8 cellular contexts compared by ENCODE assay signal in the genomic region with DNA sequence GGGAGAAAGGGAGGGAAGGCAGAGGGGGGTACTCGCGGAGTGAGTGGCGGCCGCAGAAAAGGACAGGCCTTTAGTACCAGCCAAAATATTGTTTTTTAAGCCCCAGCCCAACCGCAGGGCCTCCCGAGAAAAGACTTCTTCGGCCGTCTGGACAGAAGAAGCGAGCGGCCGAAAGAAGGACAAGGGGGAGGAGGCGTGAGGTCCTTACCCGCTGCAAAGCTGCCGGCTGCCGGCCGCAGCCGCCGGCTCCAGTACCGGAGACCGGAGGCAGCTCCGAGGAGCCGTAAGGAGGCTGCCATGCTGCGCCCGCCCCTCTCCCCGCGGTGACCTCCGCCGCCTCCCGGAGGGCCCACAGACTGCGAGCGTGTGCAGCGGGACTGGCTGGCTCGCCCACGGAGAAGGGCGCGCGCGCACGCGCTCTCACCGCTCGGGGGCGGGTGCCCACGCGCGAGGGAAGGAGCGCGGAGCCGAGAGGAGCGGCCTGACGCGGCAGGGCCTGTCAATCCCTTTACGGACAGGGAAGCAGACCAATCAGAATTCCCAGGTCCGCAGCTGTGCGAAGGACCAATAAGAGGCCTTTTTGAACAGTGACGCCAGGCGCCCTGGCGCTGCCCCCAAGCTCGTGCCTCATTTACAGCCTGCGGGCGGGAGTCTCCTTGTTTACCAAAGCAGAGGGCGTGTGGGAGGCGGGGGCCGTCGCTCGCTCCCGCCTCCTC. TPM values are rescaled to one million over a fixed set of nuclear protein-coding genes. Genes with fewer than 3 reads are reported as not detected.
DNase-seq lines count a peak whose midpoint lies in the region; ATAC-seq, FAIRE-seq and TF ChIP-seq lines count a peak whose summit lies in the region.

A gene (minus strand): TSS at position 394 of the 716 bp plus-strand sequence. CDS start 95 bp downstream, at position 299.

- peaks cover 7% of the 10 kb centered on the region for H3K79me1 ChIP-seq in trophoblast cell (ENCODE audit: low read length)

- H3K14ac ChIP-seq in trophoblast cell (ENCODE audit: low read length): peak within 1 kb of the TSS; percentile 91

- no peaks in the 10 kb centered on the region for H3K36me3 ChIP-seq in adrenal gland (replicated peaks in 1 of 2)
- H3K36me3 ChIP-seq in trophoblast cell (ENCODE audit: control insufficient read depth in 1 of 2, insufficient read depth in 2 of 2, low read length in 2 of 2): peaks cover 0 to 2% of the 10 kb centered on the region in 2 experiments
- no peaks in the 10 kb centered on the region for H3K36me3 ChIP-seq in transverse colon

- H3K23ac ChIP-seq in trophoblast cell (ENCODE audit: low read length): no peak within 1 kb of the TSS

- H3K79me2 ChIP-seq in trophoblast cell (ENCODE audit: control insufficient read depth, insufficient read depth, low read length, poor library complexity): peaks cover 4% of the 10 kb centered on the region

- H4K91ac ChIP-seq in trophoblast cell (ENCODE audit: low read depth, low read length): peak within 1 kb of the TSS; percentile 80

- H3K9me3 ChIP-seq in adrenal gland (replicated peaks in 1 of 3): no peaks in the 10 kb centered on the region
- H3K9me3 ChIP-seq in trophoblast cell (ENCODE audit: insufficient read depth, low read depth, low read length): no peaks in the 10 kb centered on the region
- no peaks in the 10 kb centered on the region for H3K9me3 ChIP-seq in transverse colon

- no peak within 1 kb of the TSS for H2AK5ac ChIP-seq in trophoblast cell (ENCODE audit: low read length)

- H3K27ac ChIP-seq in adrenal gland (peak within 1 kb of the TSS; percentile 84 to 95 (median 87)), trophoblast cell (ENCODE audit: low read depth, low read length) (peak within 1 kb of the TSS; percentile 11), transverse colon (peak within 1 kb of the TSS; percentile 93 to 95 (median 94))

- H3K27me3 ChIP-seq in adrenal gland (no peaks in the 10 kb centered on the region), trophoblast cell (ENCODE audit: insufficient read depth, low read length) (no peaks in the 10 kb centered on the region), transverse colon (no peaks in the 10 kb centered on the region)

- peak within 1 kb of the TSS; percentile 84 for H3K18ac ChIP-seq in trophoblast cell (ENCODE audit: low read length)

- peaks cover 9 to 18% of the 10 kb centered on the region in 2 donors for H3K4me1 ChIP-seq in adrenal gland (replicated peaks in 1 of 2)
- peaks cover 0 to 2% of the 10 kb centered on the region in 2 experiments for H3K4me1 ChIP-seq in trophoblast cell (ENCODE audit: control insufficient read depth in 1 of 2, insufficient read depth in 2 of 2, low read length in 2 of 2)
- H3K4me1 ChIP-seq in transverse colon: peaks cover 3 to 19% (median 10%) of the 10 kb centered on the region in 4 donors

- peak within 1 kb of the TSS; percentile 94 for H3K4me2 ChIP-seq in trophoblast cell (ENCODE audit: low read length)

- ATAC-seq in HG02852 (IDR thresholded peaks at IDR 0.05; ENCODE audit: unreplicated experiment): peak; percentile 99

- TF ChIP-seq CTCF in adrenal gland (IDR thresholded peaks at IDR 0.05): peak in 4 of 6 experiments; percentile 16 to 51 (median 24)
- peak in 3 of 5 experiments; percentile 3 to 52 (median 35) for TF ChIP-seq CTCF in transverse colon (IDR thresholded peaks at IDR 0.05)

- peak within 1 kb of the TSS; percentile 40 for H2BK12ac ChIP-seq in trophoblast cell (ENCODE audit: low read length)

- FAIRE-seq in GM12892 (lab: Jason Lieb, UNC): peak; percentile 97

- intact Hi-C loops in adrenal gland (cut with DNase I) (no loop called here), cardiac septum (cut with DNase I) (loop anchor here (1.0 kb wide), 1 partner anchor 78 kb away; a partner anchor contains a TSS), transverse colon (cut with DNase I; ENCODE audit: low total_unique reads) (no loop called here)

- H4K12ac ChIP-seq in trophoblast cell (ENCODE audit: low read depth, low read length): peak within 1 kb of the TSS; percentile 66

- peak; percentile 76 for TF ChIP-seq EP300 in transverse colon (IDR thresholded peaks at IDR 0.05; ENCODE audit: low read depth)

- WGBS in adrenal gland, 4 donors: 0 to 2% (median 1%) methylated on average over 27 to 67 of the region's 67 CpGs
- WGBS in trophoblast cell (ENCODE audit: extremely low coverage, insufficient coverage, insufficient read length): no CpG with 5 or more reads among the region's 67 CpGs
- 0% methylated on average over 16 to 54 of the region's 67 CpGs for WGBS in transverse colon (ENCODE audit: low coverage in 1 of 2), 2 donors

- H3K4ac ChIP-seq in trophoblast cell (ENCODE audit: low read depth, low read length): peak within 1 kb of the TSS; percentile 72

- TF ChIP-seq POLR2A in GM12892 (IDR thresholded peaks at IDR 0.05; ENCODE audit: low read depth, low read length) (peak; percentile 71; the same call in 1 of the 2 replicates), adrenal gland (IDR thresholded peaks at IDR 0.05) (peak; percentile 84 to 93), transverse colon (IDR thresholded peaks at IDR 0.05) (peak; percentile 90)

- peak within 1 kb of the TSS; percentile 84 for H3K9ac ChIP-seq in trophoblast cell (ENCODE audit: low read length)

- H2BK120ac ChIP-seq in trophoblast cell (ENCODE audit: insufficient read depth, low read length, poor library complexity): peak within 1 kb of the TSS; percentile 92

- peak within 1 kb of the TSS; percentile 74 to 86 (median 82) for H3K4me3 ChIP-seq in adrenal gland
- H3K4me3 ChIP-seq in trophoblast cell (ENCODE audit: low read depth, low read length): peak within 1 kb of the TSS; percentile 98
- H3K4me3 ChIP-seq in transverse colon: peak within 1 kb of the TSS; percentile 68 to 97 (median 84)

- peak within 1 kb of the TSS; percentile 92 for H4K8ac ChIP-seq in trophoblast cell (ENCODE audit: low read depth, low read length)

- H2AFZ ChIP-seq in trophoblast cell (ENCODE audit: insufficient read depth, low read length, poor library complexity): peak within 1 kb of the TSS; percentile 94

- H2BK5ac ChIP-seq in trophoblast cell (ENCODE audit: low read depth, low read length, poor library complexity): peak within 1 kb of the TSS; percentile 77

- DNase-seq in GM12892 (ENCODE audit: insufficient read length): peak; percentile 89
- DNase-seq in NCI-H146 (lab: John Stamatoyannopoulos, UW): peak; percentile 99
- peak; percentile 92 to 98 (median 94) for DNase-seq in T-helper 1 cell
- peak; percentile 99 to 100 (median 100) for DNase-seq in adrenal gland
- peak; percentile 99 for DNase-seq in cardiac septum (ENCODE audit: low spot score)
- DNase-seq in trophoblast cell: peak; percentile 100
- peak; percentile 99 for DNase-seq in transverse colon

- in situ Hi-C loops in transverse colon (cut with MboI; ENCODE audit: low pct_ligation_motif_present in 1 of 4, low pct_unique_long_range_greater_than_20kb in 1 of 4, low sequenced_read_pairs in 3 of 4): no loop called here

RNA-seq across cellular contexts. Expression of the gene that starts here (rescaled TPM):
- 27.9 TPM for polyA plus RNA-seq in GM12892 (2012; ENCODE audit: missing spikeins)
- total RNA-seq in adrenal gland: 100 to 1,000 TPM; 101 to 227 (median 134) TPM
- polyA plus RNA-seq in adrenal gland: 100 to 1,000 TPM in 1 of 3 donors, 10 to 100 TPM in 2; 42.9 to 147 (median 51.2) TPM
- 54.8 TPM for total RNA-seq in cardiac septum
- polyA plus RNA-seq in trophoblast cell (2013): 15.7 and 16.5 TPM in 2 replicates
- total RNA-seq in transverse colon: 10 to 100 TPM; 18.0 to 74.8 (median 41.2) TPM

Comparison
In these comparisons a context has a peak if more than half of its experiments do, and no peak if none do; other contexts are left out.
1. Peak in every context shown above with its lines: DNase-seq, ATAC-seq, H3K4me3 ChIP-seq and H3K27ac ChIP-seq.
2. H3K27ac ChIP-seq: peak in every context shown above with its lines; median percentile 94 in transverse colon; 87 in adrenal gland; 11 in trophoblast cell.